ENCODE assay signal across 20 cellular contexts in the genomic region with DNA sequence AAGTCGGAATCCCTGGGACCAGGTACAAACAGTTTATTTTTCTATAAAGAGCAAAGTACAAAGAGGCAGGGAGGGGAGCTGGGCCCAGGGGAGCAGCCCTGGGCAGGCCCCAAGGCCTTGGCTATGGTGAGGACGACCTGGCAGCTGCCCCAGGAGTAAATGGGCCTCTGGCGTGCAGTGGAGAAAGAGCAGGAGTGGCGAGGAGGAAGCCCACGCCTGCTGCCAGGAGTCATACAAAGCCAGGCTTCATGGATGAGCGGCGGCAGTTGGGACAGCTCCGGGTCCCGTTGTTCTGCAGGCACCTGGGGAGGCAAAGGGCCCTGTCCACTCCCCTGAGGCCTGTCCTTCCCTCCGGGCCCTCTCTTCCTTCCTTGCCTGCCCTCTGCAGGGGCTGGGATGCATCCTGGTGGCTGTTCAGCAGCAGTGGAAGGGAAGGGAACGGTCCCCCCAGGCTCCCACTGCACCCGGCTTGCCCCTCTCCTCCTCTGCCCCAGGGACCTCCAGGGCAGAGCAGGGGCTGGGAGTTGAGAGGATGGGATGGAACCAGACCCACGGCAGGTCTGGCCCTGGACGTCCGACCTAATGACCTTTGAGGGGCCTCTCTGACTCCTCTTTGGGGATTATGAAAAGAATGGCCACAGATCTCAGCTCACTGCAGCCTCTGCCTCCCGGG. TPM values are rescaled to one million over a fixed set of nuclear protein-coding genes. Genes with fewer than 3 reads are reported as not detected.
DNase-seq lines count a peak whose midpoint lies in the region; ATAC-seq and TF ChIP-seq lines count a peak whose summit lies in the region.
"Had no signal": no experiment of that assay in that cellular context is flagged by ENCODE, and none has a peak within 500 bp of the region (broad histone marks: within the 10 kb centered on the region; RNA-seq: fewer than 3 reads in every experiment).

No MANE protein-coding gene starts in this region.

- H3K9me3 ChIP-seq in right lobe of liver = no peaks in the 10 kb centered on the region
- H3K9me3 ChIP-seq: vagina had no signal

- H3K9me3 Mint-ChIP-seq in activated CD4-positive, alpha-beta memory T cell treated with anti-CD3 and anti-CD28 coated beads for 36 hours = no peaks in the 10 kb centered on the region
- H3K9me3 Mint-ChIP-seq in T-cell = no peaks in the 10 kb centered on the region
- H3K9me3 Mint-ChIP-seq: activated T-helper 1 cell treated with anti-CD3 and anti-CD28 coated beads, Interleukin-12 subunit alpha, Interleukin-12 subunit beta, Interleukin-2, Interleukin-4 antibody, amounts not matched to agents 30 ng/mL and 10 ng/mL and 1 ng/mL, durations not matched to agents 14 hours and 24 hours and 36 hours; H9; naive thymus-derived CD8-positive, alpha-beta T cell; stimulated activated naive B cell treated with anti-CD40 and anti-IgM and Interleukin-4, amounts not matched to agents 10 μg/mL and 1 μg/mL and 100 μg/mL, for 72 hours had no signal

- CTCF ChIA-PET in activated CD4-positive, alpha-beta memory T cell treated with anti-CD3 and anti-CD28 coated beads for 36 hours (lab: Charles Lee) = no interaction called here
- CTCF ChIA-PET in T-cell (lab: Charles Lee) = no interaction called here

- no peaks in the 10 kb centered on the region for H3K36me3 Mint-ChIP-seq in activated CD4-positive, alpha-beta memory T cell treated with anti-CD3 and anti-CD28 coated beads for 36 hours
- H3K36me3 Mint-ChIP-seq in T-cell = no peaks in the 10 kb centered on the region
- H3K36me3 Mint-ChIP-seq: naive thymus-derived CD8-positive, alpha-beta T cell; stimulated activated naive B cell treated with anti-CD40 and anti-IgM and Interleukin-4, amounts not matched to agents 10 μg/mL and 1 μg/mL and 100 μg/mL, for 72 hours had no signal

- H3K4me1 Mint-ChIP-seq in activated CD4-positive, alpha-beta memory T cell treated with anti-CD3 and anti-CD28 coated beads for 36 hours (ENCODE audit: low read depth) = no peaks in the 10 kb centered on the region
- H3K4me1 Mint-ChIP-seq in T-cell = no peaks in the 10 kb centered on the region
- H3K4me1 Mint-ChIP-seq: H9; stimulated activated naive B cell treated with anti-CD40 and anti-IgM and Interleukin-4, amounts not matched to agents 10 μg/mL and 1 μg/mL and 100 μg/mL, for 72 hours had no signal

- H3K27ac ChIP-seq in caudate nucleus (ENCODE audit: low read depth, low read length) = peak overlapping the region; percentile 26
- H3K27ac ChIP-seq in right lobe of liver = peak overlapping the region in 2 of 3 donors; percentile 92 to 94
- no peak overlapping the region for H3K27ac ChIP-seq in substantia nigra (ENCODE audit: low read depth, low read length, poor library complexity, severe bottlenecking)
- H3K27ac ChIP-seq: KMS-11, vagina had no signal

- TF ChIP-seq CTCF in right lobe of liver (IDR thresholded peaks at IDR 0.05) = no peak

- peak overlapping the region in 1 of 3 donors; percentile 14 for H3K4me3 ChIP-seq in right lobe of liver
- H3K4me3 ChIP-seq: vagina had no signal

- no peaks in the 10 kb centered on the region for H3K36me3 ChIP-seq in right lobe of liver
- H3K36me3 ChIP-seq: vagina had no signal

- DNase-seq in NCI-H2107 treated with DMSO at 0.1 percent for 48 hours (lab: John Stamatoyannopoulos, UW; ENCODE audit: unreplicated experiment) (peak; percentile 9), NCI-H2107 (lab: John Stamatoyannopoulos, UW) (no peak), caudate nucleus (lab: John Stamatoyannopoulos, UW) (peak in 8 of 61 donors; percentile 12 to 67 (median 24)), right lobe of liver (peak; percentile 79 to 95 (median 93)), substantia nigra (lab: John Stamatoyannopoulos, UW) (peak in 27 of 49 donors; percentile 5 to 61 (median 33)), T-cell (no peak), NCI-H2029 treated with DMSO at 0.1 percent for 48 hours (lab: John Stamatoyannopoulos, UW) (no peak)
- no peak for DNase-seq in activated CD4-positive, alpha-beta memory T cell treated with anti-CD3 and anti-CD28 coated beads for 36 hours
- DNase-seq: GDM1; glutamatergic neuron; H9; naive thymus-derived CD8-positive, alpha-beta T cell; NCI-H146; SHP77 treated with DMSO at 0.1 percent for 48 hours; stimulated activated naive B cell treated with anti-CD40 and anti-IgM and Interleukin-4, amounts not matched to agents 10 μg/mL and 1 μg/mL and 100 μg/mL, for 72 hours had no signal

- ATAC-seq in right lobe of liver = peak; percentile 80 to 89 (median 82)
- no peak for ATAC-seq in T-cell (replicated peaks in 1 of 4)
- ATAC-seq: naive thymus-derived CD8-positive, alpha-beta T cell; sciatic nerve; stimulated activated naive B cell treated with anti-CD40 and anti-IgM and Interleukin-4, amounts not matched to agents 10 μg/mL and 1 μg/mL and 100 μg/mL, for 72 hours had no signal

- POLR2A ChIA-PET in activated CD4-positive, alpha-beta memory T cell treated with anti-CD3 and anti-CD28 coated beads for 36 hours (lab: Charles Lee) = no interaction called here
- POLR2A ChIA-PET in T-cell (lab: Charles Lee) = interaction anchor here in 1 of 2 donors (0.5 kb wide), 1 partner anchor 46 kb away, joined by 3 read pairs; no protein-coding TSS in a partner anchor

- H3K4me1 ChIP-seq in right lobe of liver = peaks cover 0 to 48% (median 10%) of the 10 kb centered on the region in 4 donors
- H3K4me1 ChIP-seq: vagina had no signal

- H3K27ac Mint-ChIP-seq in activated CD4-positive, alpha-beta memory T cell treated with anti-CD3 and anti-CD28 coated beads for 36 hours = no peak overlapping the region
- H3K27ac Mint-ChIP-seq in T-cell = no peak overlapping the region
- H3K27ac Mint-ChIP-seq: activated T-helper 1 cell treated with anti-CD3 and anti-CD28 coated beads, Interleukin-12 subunit alpha, Interleukin-12 subunit beta, Interleukin-2, Interleukin-4 antibody, amounts not matched to agents 30 ng/mL and 10 ng/mL and 1 ng/mL, durations not matched to agents 14 hours and 24 hours and 36 hours; naive thymus-derived CD8-positive, alpha-beta T cell; stimulated activated naive B cell treated with anti-CD40 and anti-IgM and Interleukin-4, amounts not matched to agents 10 μg/mL and 1 μg/mL and 100 μg/mL, for 72 hours had no signal

- H3K27me3 Mint-ChIP-seq in activated CD4-positive, alpha-beta memory T cell treated with anti-CD3 and anti-CD28 coated beads for 36 hours = no peaks in the 10 kb centered on the region
- no peaks in the 10 kb centered on the region for H3K27me3 Mint-ChIP-seq in T-cell
- H3K27me3 Mint-ChIP-seq: naive thymus-derived CD8-positive, alpha-beta T cell; stimulated activated naive B cell treated with anti-CD40 and anti-IgM and Interleukin-4, amounts not matched to agents 10 μg/mL and 1 μg/mL and 100 μg/mL, for 72 hours had no signal

- H3K4me3 Mint-ChIP-seq in activated CD4-positive, alpha-beta memory T cell treated with anti-CD3 and anti-CD28 coated beads for 36 hours = no peak overlapping the region
- H3K4me3 Mint-ChIP-seq in T-cell = no peak overlapping the region
- H3K4me3 Mint-ChIP-seq: activated T-helper 1 cell treated with anti-CD3 and anti-CD28 coated beads, Interleukin-12 subunit alpha, Interleukin-12 subunit beta, Interleukin-2, Interleukin-4 antibody, amounts not matched to agents 30 ng/mL and 10 ng/mL and 1 ng/mL, durations not matched to agents 14 hours and 24 hours and 36 hours; H9; naive thymus-derived CD8-positive, alpha-beta T cell; stimulated activated naive B cell treated with anti-CD40 and anti-IgM and Interleukin-4, amounts not matched to agents 10 μg/mL and 1 μg/mL and 100 μg/mL, for 72 hours had no signal

- no peak for TF ChIP-seq POLR2A in right lobe of liver (IDR thresholded peaks at IDR 0.05)

- intact Hi-C loops in right lobe of liver (cut with DNase I) = no loop called here
- intact Hi-C loops in activated CD4-positive, alpha-beta memory T cell treated with anti-CD3 and anti-CD28 coated beads for 36 hours (cut with micrococcal nuclease) = no loop called here

- H3K27me3 ChIP-seq in right lobe of liver = no peaks in the 10 kb centered on the region
- H3K27me3 ChIP-seq: vagina had no signal

- WGBS in right lobe of liver (ENCODE audit: insufficient coverage, low coverage, low lambda C conversion rate, missing lambda C conversion rate) = 50% methylated on average over 6 of the region's 16 CpGs

RNA-seq across cellular contexts. Expression of gene RAPSN, which starts 11.1 kb away (rescaled TPM):
- total RNA-seq in right lobe of liver = under 1 TPM in 3 of 6 experiments, not detected in 3; 0.15 to 0.49 (median 0.25) TPM
- total RNA-seq in activated CD4-positive, alpha-beta memory T cell treated with anti-CD3 and anti-CD28 coated beads for 36 hours = under 1 TPM in 1 of 2 experiments, not detected in 1; 0.22 TPM
- total RNA-seq in T-cell = 1 to 10 TPM; 1.1 to 3.4 (median 1.4) TPM
- total RNA-seq: vagina had no signal

RNA-seq across cellular contexts. Expression of gene PSMC3, which starts 11.6 kb away (rescaled TPM):
- 10 to 100 TPM; 52.5 to 98.1 (median 63.3) TPM for total RNA-seq in right lobe of liver
- 100 to 1,000 TPM; 143 to 148 TPM for total RNA-seq in activated CD4-positive, alpha-beta memory T cell treated with anti-CD3 and anti-CD28 coated beads for 36 hours
- 10 to 100 TPM; 48.6 to 64.4 (median 55.0) TPM for total RNA-seq in T-cell

RNA-seq across cellular contexts. Expression of gene SLC39A13, which starts 29.5 kb away (rescaled TPM):
- total RNA-seq in right lobe of liver = 10 to 100 TPM in 5 of 6 experiments, 1 to 10 TPM in 1; 9.8 to 21.2 (median 13.1) TPM
- 10 to 100 TPM; 17.7 to 18.0 TPM for total RNA-seq in activated CD4-positive, alpha-beta memory T cell treated with anti-CD3 and anti-CD28 coated beads for 36 hours
- 10 to 100 TPM; 45.6 to 67.0 (median 65.2) TPM for total RNA-seq in T-cell

RNA-seq across cellular contexts. Expression of gene SPI1, which starts 59.5 kb away (rescaled TPM):
- total RNA-seq in right lobe of liver = 10 to 100 TPM in 3 of 6 experiments, 1 to 10 TPM in 3; 7.5 to 29.1 (median 10.1) TPM
- total RNA-seq in activated CD4-positive, alpha-beta memory T cell treated with anti-CD3 and anti-CD28 coated beads for 36 hours = not detected
- 1 to 10 TPM; 1.8 to 5.8 (median 2.1) TPM for total RNA-seq in T-cell
- total RNA-seq: activated T-helper 1 cell treated with anti-CD3 and anti-CD28 coated beads, Interleukin-12 subunit alpha, Interleukin-12 subunit beta, Interleukin-2, Interleukin-4 antibody, amounts not matched to agents 30 ng/mL and 10 ng/mL and 1 ng/mL, durations not matched to agents 14 hours and 24 hours and 36 hours; endothelial cell of umbilical vein; H9 had no signal

Comparison
In these comparisons a context has a peak if more than half of its experiments do, and no peak if none do; other contexts are left out.
1. DNase-seq: peak in NCI-H2107 treated with DMSO at 0.1 percent for 48 hours (single experiment), right lobe of liver (3 of 3) and substantia nigra (27 of 49); none in NCI-H2107 (single experiment), activated CD4-positive, alpha-beta memory T cell treated with anti-CD3 and anti-CD28 coated beads for 36 hours (single experiment), T-cell (0 of 34) and NCI-H2029 treated with DMSO at 0.1 percent for 48 hours (single experiment).
2. ATAC-seq: peak in right lobe of liver (4 of 4); none in T-cell (0 of 4).